ENCODE assay signal across 2 cellular contexts in the genomic region with DNA sequence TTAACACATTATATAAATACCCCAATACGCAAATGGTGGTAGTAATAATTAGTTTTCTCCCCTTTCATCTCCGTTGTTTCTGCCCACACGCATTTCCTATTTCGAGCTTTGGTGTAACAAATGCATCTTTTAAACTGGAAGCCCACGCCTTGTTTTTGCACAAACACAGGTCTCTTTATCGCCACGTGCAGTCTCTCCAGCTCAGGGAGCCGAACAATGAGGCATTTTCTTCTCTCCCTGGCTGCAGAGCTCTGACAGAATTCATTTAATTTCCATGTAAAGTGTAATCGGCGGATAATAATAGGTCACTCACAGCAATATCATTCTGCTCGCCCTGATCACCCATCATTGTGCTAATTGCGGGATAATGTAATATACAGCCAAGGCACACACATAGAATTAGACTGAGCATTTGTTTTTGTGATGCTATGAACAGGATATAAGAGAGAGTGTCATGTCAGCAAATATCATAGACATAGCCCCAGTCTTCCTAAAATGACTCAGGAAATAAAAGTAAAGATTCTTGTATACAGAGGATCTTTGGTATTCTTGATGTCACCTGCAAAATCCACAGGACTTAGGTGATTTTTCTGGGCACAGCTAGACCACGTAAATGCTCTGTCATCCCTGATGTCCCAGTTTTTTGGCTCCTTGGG.
TF ChIP-seq lines count a peak whose summit lies in the region.

No MANE protein-coding gene starts in this region.

TF ChIP-seq in HepG2, 621 proteins besides CTCF, POLR2A, EP300 and RAD21:
- peak; percentile 84 to 95 for TF ChIP-seq MAFK (conservative IDR thresholded peaks at IDR 0.05 in 1 of 2, IDR thresholded peaks at IDR 0.05 in 1 of 2; ENCODE audit: low read length in 2 of 2)
- TF ChIP-seq, protein P1, sequence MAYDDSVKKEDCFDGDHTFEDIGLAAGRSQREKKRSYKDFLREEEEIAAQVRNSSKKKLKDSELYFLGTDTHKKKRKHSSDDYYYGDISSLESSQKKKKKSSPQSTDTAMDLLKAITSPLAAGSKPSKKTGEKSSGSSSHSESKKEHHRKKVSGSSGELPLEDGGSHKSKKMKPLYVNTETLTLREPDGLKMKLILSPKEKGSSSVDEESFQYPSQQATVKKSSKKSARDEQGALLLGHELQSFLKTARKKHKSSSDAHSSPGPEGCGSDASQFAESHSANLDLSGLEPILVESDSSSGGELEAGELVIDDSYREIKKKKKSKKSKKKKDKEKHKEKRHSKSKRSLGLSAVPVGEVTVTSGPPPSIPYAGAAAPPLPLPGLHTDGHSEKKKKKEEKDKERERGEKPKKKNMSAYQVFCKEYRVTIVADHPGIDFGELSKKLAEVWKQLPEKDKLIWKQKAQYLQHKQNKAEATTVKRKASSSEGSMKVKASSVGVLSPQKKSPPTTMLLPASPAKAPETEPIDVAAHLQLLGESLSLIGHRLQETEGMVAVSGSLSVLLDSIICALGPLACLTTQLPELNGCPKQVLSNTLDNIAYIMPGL (CRISPR knock-in tag; IDR thresholded peaks at IDR 0.05; ENCODE audit: borderline replicate concordance in 1 of 2, low read depth in 1 of 2) = no peak
- peak; percentile 92 for TF ChIP-seq MAFF (IDR thresholded peaks at IDR 0.05; ENCODE audit: low read depth, low read length)
TF ChIP-seq in HepG2: peak in this region for 2.

TF ChIP-seq in H1, 55 proteins besides CTCF, POLR2A, EP300 and RAD21:
- TF ChIP-seq MAFK (IDR thresholded peaks at IDR 0.05; ENCODE audit: low read depth, low read length) (peak; percentile 42; the same call in 1 of the 2 replicates), BACH1 (IDR thresholded peaks at IDR 0.05; ENCODE audit: low read length) (no peak)
